Comparison of ENCODE assay signal across 12 cellular contexts in the genomic region with DNA sequence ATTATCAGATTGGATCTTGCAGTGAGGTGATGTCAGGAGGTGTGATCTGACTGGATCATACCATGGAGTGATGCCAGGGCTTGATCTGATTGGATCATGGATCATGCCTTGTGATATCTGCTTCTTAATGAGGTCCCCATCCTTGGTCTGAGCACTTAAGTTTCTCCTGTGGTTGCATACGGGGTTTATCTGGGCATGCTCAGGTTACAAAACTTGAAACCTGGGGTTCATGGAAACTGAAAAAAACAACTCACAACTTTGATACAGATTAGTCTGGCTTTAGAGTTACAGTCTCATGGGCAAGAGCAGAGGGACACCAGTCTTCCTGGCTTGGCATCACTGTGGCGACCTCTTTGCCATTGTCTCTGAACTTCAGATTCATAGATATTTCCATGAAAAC.
DNase-seq lines count a peak whose midpoint lies in the region; FAIRE-seq and TF ChIP-seq lines count a peak whose summit lies in the region.
"Had no signal": no experiment of that assay in that cellular context is flagged by ENCODE, and none has a peak within 500 bp of the region (broad histone marks: within the 10 kb centered on the region; RNA-seq: fewer than 3 reads in every experiment).

No MANE protein-coding gene starts in this region.

- no peak for TF ChIP-seq POLR2A in H54 (IDR thresholded peaks at IDR 0.05; ENCODE audit: low read depth, low read length)

- no peak overlapping the region for H3K9ac ChIP-seq in neural progenitor cell

- DNase-seq in HTR-8/SVneo (ENCODE audit: insufficient read length, low spot score) (no peak), NCI-H1436 (lab: John Stamatoyannopoulos, UW) (peak; percentile 96), NCI-H82 (lab: John Stamatoyannopoulos, UW) (peak; percentile 100), neural progenitor cell (ENCODE audit: low spot score) (no peak), NCI-H774 (lab: John Stamatoyannopoulos, UW) (no peak), H54 (ENCODE audit: insufficient read length, low spot score) (no peak), hippocampal formation (lab: John Stamatoyannopoulos, UW) (no peak)
- DNase-seq: H9, NCI-H526 had no signal

- no peaks in the 10 kb centered on the region for H4K20me1 ChIP-seq in neural progenitor cell (ENCODE audit: low read depth)

- H3K9me3 Mint-ChIP-seq in neural progenitor cell = no peaks in the 10 kb centered on the region
- H3K9me3 Mint-ChIP-seq: H9, IgD-negative memory B cell had no signal

- H3K27ac Mint-ChIP-seq in neural progenitor cell = peak overlapping the region; percentile 85
- H3K27ac Mint-ChIP-seq: IgD-negative memory B cell had no signal

- no peaks in the 10 kb centered on the region for H3F3A ChIP-seq in neural progenitor cell (ENCODE audit: low read depth)

- no peaks in the 10 kb centered on the region for H3K36me3 ChIP-seq in neural progenitor cell
- H3K36me3 ChIP-seq: SJCRH30 had no signal

- no peak overlapping the region for H3K27ac ChIP-seq in neural progenitor cell
- H3K27ac ChIP-seq: RWPE1, SJCRH30 had no signal

- H2AFZ ChIP-seq in neural progenitor cell (replicated peaks) = peak overlapping the region; percentile 67

- no peaks in the 10 kb centered on the region for H3K9me3 ChIP-seq in neural progenitor cell (ENCODE audit: low read depth)
- H3K9me3 ChIP-seq: SJCRH30 had no signal

- no peak overlapping the region for H3K4me3 ChIP-seq in neural progenitor cell
- H3K4me3 ChIP-seq: SJCRH30 had no signal

- H3K4me2 ChIP-seq in neural progenitor cell = no peak overlapping the region

- no peak overlapping the region for H3K4me3 Mint-ChIP-seq in neural progenitor cell
- H3K4me3 Mint-ChIP-seq: H9, IgD-negative memory B cell had no signal

- H3K4me1 Mint-ChIP-seq in neural progenitor cell = peaks cover 19% of the 10 kb centered on the region
- H3K4me1 Mint-ChIP-seq: IgD-negative memory B cell had no signal

- no peaks in the 10 kb centered on the region for H3K27me3 ChIP-seq in neural progenitor cell

- no peaks in the 10 kb centered on the region for H3K36me3 Mint-ChIP-seq in neural progenitor cell
- H3K36me3 Mint-ChIP-seq: IgD-negative memory B cell had no signal

- TF ChIP-seq CTCF in neural progenitor cell (IDR thresholded peaks at IDR 0.05) = no peak

- peak; percentile 95 for FAIRE-seq in HTR-8/SVneo (lab: Jason Lieb, UNC)
- no peak for FAIRE-seq in H54 (lab: Jason Lieb, UNC)

- H3K27me3 Mint-ChIP-seq in neural progenitor cell (ENCODE audit: insufficient read depth, low read depth) = peaks cover 3% of the 10 kb centered on the region

- H3K4me1 ChIP-seq in neural progenitor cell = no peaks in the 10 kb centered on the region
- H3K4me1 ChIP-seq: SJCRH30 had no signal

- no peaks in the 10 kb centered on the region for H3K79me2 ChIP-seq in neural progenitor cell (ENCODE audit: low read depth)

Comparison
In these comparisons a context has a peak if more than half of its experiments do, and no peak if none do; other contexts are left out.
1. DNase-seq: peak in NCI-H1436 (single experiment) and NCI-H82 (single experiment); none in HTR-8/SVneo (single experiment), neural progenitor cell (single experiment), NCI-H774 (single experiment), H54 (single experiment) and hippocampal formation (0 of 2).